Comparison of ENCODE assay signal across 17 cellular contexts in the genomic region with DNA sequence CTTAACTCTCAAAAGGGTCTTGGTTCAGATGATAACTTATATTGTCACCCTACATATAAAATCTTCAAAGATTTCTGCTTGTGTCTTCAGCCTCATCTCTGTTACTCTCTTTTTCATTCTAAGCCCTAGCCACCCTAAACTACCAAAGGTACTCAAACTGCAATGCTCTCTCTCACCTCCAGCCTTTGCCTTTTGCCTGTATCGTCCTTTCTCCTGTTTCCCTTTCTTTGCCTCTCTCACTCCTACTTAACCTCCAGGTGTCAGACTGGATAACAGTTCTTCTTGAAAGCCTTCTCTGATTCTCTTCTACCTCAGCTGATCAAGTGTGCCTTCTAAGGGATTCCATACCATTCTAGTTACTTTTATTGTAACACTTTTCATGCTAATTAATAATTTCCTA.
DNase-seq lines count a peak whose midpoint lies in the region; ATAC-seq and TF ChIP-seq lines count a peak whose summit lies in the region.
"Had no signal": no experiment of that assay in that cellular context is flagged by ENCODE, and none has a peak within 500 bp of the region (broad histone marks: within the 10 kb centered on the region; RNA-seq: fewer than 3 reads in every experiment).

No MANE protein-coding gene starts in this region.

- TF ChIP-seq POLR2A in HCT116 (IDR thresholded peaks at IDR 0.05; ENCODE audit: borderline replicate concordance, extremely low read depth, insufficient read depth, insufficient read length) = no peak

- no peaks in the 10 kb centered on the region for H3K9me3 Mint-ChIP-seq in Calu3 (ENCODE audit: low read depth, unreplicated experiment)
- H3K9me3 Mint-ChIP-seq in T-helper 2 cell treated with Interferon-gamma antibody and Interleukin-4, amounts not matched to agents 5 μg/mL and 100 μg/mL, for 36 hours = no peaks in the 10 kb centered on the region
- no peaks in the 10 kb centered on the region for H3K9me3 Mint-ChIP-seq in activated T-cell treated with anti-CD3 and anti-CD28 coated beads, Interleukin-2, amount 50 U/mL, for 4 hours
- H3K9me3 Mint-ChIP-seq: CD4-positive, alpha-beta memory T cell had no signal

- TF ChIP-seq RAD21 in HCT116 (IDR thresholded peaks at IDR 0.05; ENCODE audit: low read depth) = no peak

- no peaks in the 10 kb centered on the region for H3K4me1 ChIP-seq in HCT116 (ENCODE audit: control insufficient read depth in 1 of 2, insufficient read depth in 2 of 2, low read length in 2 of 2)
- H3K4me1 ChIP-seq: BLaER1, HAP-1 had no signal

- H4K20me1 ChIP-seq in HCT116 (ENCODE audit: insufficient read depth) = no peaks in the 10 kb centered on the region
- H4K20me1 ChIP-seq: BLaER1 had no signal

- POLR2A ChIA-PET in HCT116 (lab: Charles Lee) = no interaction called here

- intact Hi-C loops in Calu3 (cut with micrococcal nuclease; ENCODE audit: unreplicated experiment) (no loop called here), HCT116 (cut with micrococcal nuclease) (loop anchor here (10.0 kb wide), 1 partner anchor 200 kb away; no protein-coding TSS in a partner anchor)

- H3K9me3 ChIP-seq in HCT116 (ENCODE audit: control insufficient read depth in 1 of 2, insufficient read depth in 1 of 2, low read depth in 1 of 2, low read length in 2 of 2) = no peaks in the 10 kb centered on the region
- H3K9me3 ChIP-seq in SK-N-MC (ENCODE audit: low read depth, low read length) = no peaks in the 10 kb centered on the region
- H3K9me3 ChIP-seq: BLaER1, HAP-1 had no signal

- H3K36me3 Mint-ChIP-seq in Calu3 (ENCODE audit: insufficient read depth, unreplicated experiment) = no peaks in the 10 kb centered on the region
- H3K36me3 Mint-ChIP-seq in T-helper 2 cell treated with Interferon-gamma antibody and Interleukin-4, amounts not matched to agents 5 μg/mL and 100 μg/mL, for 36 hours (ENCODE audit: low read depth) = no peaks in the 10 kb centered on the region
- H3K36me3 Mint-ChIP-seq in activated T-cell treated with anti-CD3 and anti-CD28 coated beads, Interleukin-2, amount 50 U/mL, for 4 hours (ENCODE audit: insufficient read depth) = no peaks in the 10 kb centered on the region
- H3K36me3 Mint-ChIP-seq: CD4-positive, alpha-beta memory T cell had no signal

- no peaks in the 10 kb centered on the region for H3K27me3 ChIP-seq in HCT116 (ENCODE audit: insufficient read depth, low read length)
- H3K27me3 ChIP-seq: BLaER1 had no signal

- H3K27ac ChIP-seq in HCT116 (ENCODE audit: low read depth, low read length) (no peak overlapping the region), SK-N-MC (peak overlapping the region; percentile 84)
- H3K27ac ChIP-seq: BLaER1 had no signal

- H3K27me3 Mint-ChIP-seq in Calu3 (ENCODE audit: unreplicated experiment) = peaks cover 25% of the 10 kb centered on the region
- H3K27me3 Mint-ChIP-seq in T-helper 2 cell treated with Interferon-gamma antibody and Interleukin-4, amounts not matched to agents 5 μg/mL and 100 μg/mL, for 36 hours (ENCODE audit: low read depth) = peaks cover 11% of the 10 kb centered on the region
- H3K27me3 Mint-ChIP-seq in activated T-cell treated with anti-CD3 and anti-CD28 coated beads, Interleukin-2, amount 50 U/mL, for 4 hours (ENCODE audit: low read depth) = peaks cover 3% of the 10 kb centered on the region

- H3K9ac ChIP-seq in HCT116 (ENCODE audit: low read length) = no peak overlapping the region
- H3K9ac ChIP-seq in SK-N-MC (ENCODE audit: insufficient read length) = peak overlapping the region; percentile 7
- H3K9ac ChIP-seq: BLaER1 had no signal

- peaks cover 19% of the 10 kb centered on the region for H3K4me1 Mint-ChIP-seq in Calu3 (ENCODE audit: low read depth, unreplicated experiment)
- no peaks in the 10 kb centered on the region for H3K4me1 Mint-ChIP-seq in T-helper 2 cell treated with Interferon-gamma antibody and Interleukin-4, amounts not matched to agents 5 μg/mL and 100 μg/mL, for 36 hours (ENCODE audit: low read depth)
- H3K4me1 Mint-ChIP-seq in activated T-cell treated with anti-CD3 and anti-CD28 coated beads, Interleukin-2, amount 50 U/mL, for 4 hours (ENCODE audit: low read depth) = no peaks in the 10 kb centered on the region

- no peak overlapping the region for H3K4me2 ChIP-seq in HCT116 (ENCODE audit: low read length)
- H3K4me2 ChIP-seq: BLaER1 had no signal

- DNase-seq in Calu3 (no peak), HCT116 (ENCODE audit: low read depth, low spot score) (no peak), SK-N-MC (ENCODE audit: low read depth, low spot score) (no peak), fibroblast of the aortic adventitia (ENCODE audit: low read depth) (no peak), MV-4-11 (lab: John Stamatoyannopoulos, UW) (no peak)
- DNase-seq in T-helper 2 cell treated with Interferon-gamma antibody and Interleukin-4, amounts not matched to agents 5 μg/mL and 100 μg/mL, for 36 hours (ENCODE audit: low spot score) = no peak
- DNase-seq in activated T-cell treated with anti-CD3 and anti-CD28 coated beads, Interleukin-2, amount 50 U/mL, for 4 hours = no peak
- DNase-seq: CD4-positive, alpha-beta memory T cell; KBM-7; NCI-H1694 treated with DMSO at 0.1 percent for 48 hours; NCI-H446; SHP77; T-helper 1 cell had no signal

- no peaks in the 10 kb centered on the region for H3K9me2 ChIP-seq in HCT116 (ENCODE audit: insufficient read depth)

- no peak for TF ChIP-seq CTCF in Calu3 (IDR thresholded peaks at IDR 0.05; ENCODE audit: unreplicated experiment)
- TF ChIP-seq CTCF in HCT116 (IDR thresholded peaks at IDR 0.05 in 2 of 3, conservative IDR thresholded peaks at IDR 0.05 in 1 of 3; ENCODE audit: borderline replicate concordance in 1 of 3, insufficient read depth in 1 of 3, low read depth in 2 of 3, low read length in 2 of 3) = no peak
- peak; percentile 7 for TF ChIP-seq CTCF in fibroblast of the aortic adventitia (IDR thresholded peaks at IDR 0.05; ENCODE audit: insufficient read depth, low read length)

- H3K79me2 ChIP-seq in HCT116 (ENCODE audit: insufficient read depth, low read length) = no peaks in the 10 kb centered on the region

- H2AFZ ChIP-seq in HCT116 (ENCODE audit: low read depth, low read length, poor library complexity, severe bottlenecking) = no peak overlapping the region

- RAD21 ChIA-PET in HCT116 (lab: Charles Lee; ENCODE audit: low non-redundant PET in 1 of 2, low total read pairs in 2 of 2, uncharacterized antibody in 2 of 2, unreplicated experiment in 2 of 2) = no interaction called here

- ATAC-seq in HCT116 = peak; percentile 58; the same call in 1 of the 2 replicates
- no peak for ATAC-seq in HG02852 (IDR thresholded peaks at IDR 0.05; ENCODE audit: unreplicated experiment)
- ATAC-seq in activated T-cell treated with anti-CD3 and anti-CD28 coated beads, Interleukin-2, amount 50 U/mL, for 4 hours = no peak
- ATAC-seq: SK-N-SH treated with all-trans-retinoic acid at 6 μM for 48 hours had no signal

- H3K36me3 ChIP-seq in HCT116 (ENCODE audit: control insufficient read depth in 1 of 2, insufficient read depth in 2 of 2, low read length in 2 of 2) (no peaks in the 10 kb centered on the region), SK-N-MC (ENCODE audit: insufficient read depth, low read length) (no peaks in the 10 kb centered on the region)
- H3K36me3 ChIP-seq: BLaER1, HAP-1 had no signal

- peak overlapping the region; percentile 15 for H3K27ac Mint-ChIP-seq in Calu3 (ENCODE audit: unreplicated experiment)
- no peak overlapping the region for H3K27ac Mint-ChIP-seq in T-helper 2 cell treated with Interferon-gamma antibody and Interleukin-4, amounts not matched to agents 5 μg/mL and 100 μg/mL, for 36 hours
- H3K27ac Mint-ChIP-seq: CD4-positive, alpha-beta memory T cell had no signal

- no peak overlapping the region for H3K4me3 ChIP-seq in HCT116 (replicated peaks in 1 of 2; ENCODE audit: low read depth in 1 of 2, low read length in 2 of 2)
- H3K4me3 ChIP-seq in SK-N-MC = no peak overlapping the region
- no peak overlapping the region for H3K4me3 ChIP-seq in fibroblast of the aortic adventitia (ENCODE audit: low read depth, low read length)
- H3K4me3 ChIP-seq: BLaER1, HAP-1 had no signal

- CTCF ChIA-PET in Calu3 (lab: Charles Lee) = no interaction called here
- CTCF ChIA-PET in HCT116 (lab: Charles Lee) = no interaction called here

- no peak overlapping the region for H3K4me3 Mint-ChIP-seq in Calu3 (ENCODE audit: low read depth, unreplicated experiment)
- H3K4me3 Mint-ChIP-seq in T-helper 2 cell treated with Interferon-gamma antibody and Interleukin-4, amounts not matched to agents 5 μg/mL and 100 μg/mL, for 36 hours = no peak overlapping the region
- H3K4me3 Mint-ChIP-seq in activated T-cell treated with anti-CD3 and anti-CD28 coated beads, Interleukin-2, amount 50 U/mL, for 4 hours = no peak overlapping the region
- H3K4me3 Mint-ChIP-seq: CD4-positive, alpha-beta memory T cell had no signal

- BruUV-seq in Calu3 (replicated peaks; lab: Mats Ljungman, UMichigan) (no TSS peak), HCT116 (replicated peaks; lab: Mats Ljungman, UMichigan) (no TSS peak)

TF ChIP-seq in HCT116, 20 proteins besides CTCF, POLR2A, EP300 and RAD21:
- TF ChIP-seq, protein P1, sequence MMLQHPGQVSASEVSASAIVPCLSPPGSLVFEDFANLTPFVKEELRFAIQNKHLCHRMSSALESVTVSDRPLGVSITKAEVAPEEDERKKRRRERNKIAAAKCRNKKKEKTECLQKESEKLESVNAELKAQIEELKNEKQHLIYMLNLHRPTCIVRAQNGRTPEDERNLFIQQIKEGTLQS (IDR thresholded peaks at IDR 0.05) = no peak
- TF ChIP-seq CEBPB (IDR thresholded peaks at IDR 0.05; ENCODE audit: low read depth) = no peak
- no peak for TF ChIP-seq SRF (IDR thresholded peaks at IDR 0.05; ENCODE audit: low read depth)
- TF ChIP-seq, protein P2, sequence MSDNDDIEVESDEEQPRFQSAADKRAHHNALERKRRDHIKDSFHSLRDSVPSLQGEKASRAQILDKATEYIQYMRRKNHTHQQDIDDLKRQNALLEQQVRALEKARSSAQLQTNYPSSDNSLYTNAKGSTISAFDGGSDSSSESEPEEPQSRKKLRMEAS (IDR thresholded peaks at IDR 0.05) = no peak
- TF ChIP-seq FOSL1 (IDR thresholded peaks at IDR 0.05; ENCODE audit: low read depth) = no peak
- TF ChIP-seq JUND (IDR thresholded peaks at IDR 0.05) = no peak
